ENCODE assay signal across 8 cellular contexts in genomic region chr12:67042697-67043131, GRCh38.
DNase-seq lines count a peak whose midpoint lies in the region; ATAC-seq, FAIRE-seq and TF ChIP-seq lines count a peak whose summit lies in the region.
"Had no signal": no experiment of that assay in that cellular context is flagged by ENCODE, and none has a peak within 500 bp of the region (broad histone marks: within the 10 kb centered on the region; RNA-seq: fewer than 3 reads in every experiment).

No MANE protein-coding gene starts in this region.

- H3K56ac ChIP-seq in IMR-90 (ENCODE audit: extremely low read depth, insufficient read depth, low read length) = no peak overlapping the region

- H2AFZ ChIP-seq in IMR-90 (replicated peaks; ENCODE audit: low read length, poor library complexity) = no peak overlapping the region

- H3K4me1 ChIP-seq in IMR-90 (ENCODE audit: control insufficient read depth, insufficient read depth, low read length) = no peaks in the 10 kb centered on the region
- H3K4me1 ChIP-seq in kidney (ENCODE audit: control insufficient read depth in 1 of 2, insufficient read depth in 1 of 2, low read depth in 1 of 2, low read length in 2 of 2) = peaks cover 0 to 6% of the 10 kb centered on the region in 2 donors

- no peaks in the 10 kb centered on the region for H3K9me1 ChIP-seq in IMR-90 (ENCODE audit: insufficient read depth, low read length)

- CTCF ChIA-PET in IMR-90 (lab: Yijun Ruan, JAX) = interaction anchor here (0.6 kb wide), 1 partner anchor 9 kb away, joined by 3 read pairs; no protein-coding TSS in a partner anchor

- ATAC-seq in IMR-90 (ENCODE audit: low read depth) (no peak), HG03442 (IDR thresholded peaks at IDR 0.05; ENCODE audit: unreplicated experiment) (no peak), GM19467 (IDR thresholded peaks at IDR 0.05; ENCODE audit: unreplicated experiment) (no peak)
- no peak for ATAC-seq in stimulated activated naive B cell treated with anti-CD40 and anti-IgM and Interleukin-4, amounts not matched to agents 10 μg/mL and 1 μg/mL and 100 μg/mL, for 72 hours (replicated peaks)

- intact Hi-C loops in IMR-90 (cut with micrococcal nuclease) = no loop called here
- intact Hi-C loops in kidney (cut with DNase I) = no loop called here

- no peak overlapping the region for H3K4me2 ChIP-seq in IMR-90 (ENCODE audit: low read depth, low read length)

- H3K23ac ChIP-seq in IMR-90 (ENCODE audit: low read depth, low read length) = no peak overlapping the region

- no peak for TF ChIP-seq POLR2A in IMR-90 (IDR thresholded peaks at IDR 0.05; ENCODE audit: low read depth, low read length)

- FAIRE-seq in kidney (lab: Jason Lieb, UNC) = no peak

- H2BK20ac ChIP-seq in IMR-90 (ENCODE audit: low read depth, low read length) = no peak overlapping the region

- H3K4me3 Mint-ChIP-seq in stimulated activated naive B cell treated with anti-CD40 and anti-IgM and Interleukin-4, amounts not matched to agents 10 μg/mL and 1 μg/mL and 100 μg/mL, for 72 hours = no peak overlapping the region

- no peak overlapping the region for H3K18ac ChIP-seq in IMR-90 (ENCODE audit: low read depth, low read length)

- peak overlapping the region; percentile 72 for H3K27ac Mint-ChIP-seq in stimulated activated naive B cell treated with anti-CD40 and anti-IgM and Interleukin-4, amounts not matched to agents 10 μg/mL and 1 μg/mL and 100 μg/mL, for 72 hours

- in situ Hi-C loops in IMR-90 (cut with MboI; ENCODE audit: low sequenced_read_pairs) = no loop called here

- no peak overlapping the region for H3K27ac ChIP-seq in IMR-90 (ENCODE audit: insufficient read depth, low read length)
- H3K27ac ChIP-seq in kidney (ENCODE audit: low read depth in 2 of 2, low read length in 2 of 2) = no peak overlapping the region

- H4K20me1 ChIP-seq in IMR-90 (ENCODE audit: insufficient read depth, low read length) = no peaks in the 10 kb centered on the region

- dilution Hi-C loops in IMR-90 (cut with HindIII; ENCODE audit: low sequenced_read_pairs, unreplicated experiment) = no loop called here

- H3K4ac ChIP-seq in IMR-90 (ENCODE audit: low read depth, low read length) = no peak overlapping the region

- no peak overlapping the region for H2AK5ac ChIP-seq in IMR-90 (ENCODE audit: low read depth, low read length)

- POLR2A ChIA-PET in IMR-90 (lab: Charles Lee; ENCODE audit: unreplicated experiment) = no interaction called here

- H2BK15ac ChIP-seq in IMR-90 (ENCODE audit: low read depth, low read length) = no peak overlapping the region

- no peak overlapping the region for H3K4me3 ChIP-seq in IMR-90 (ENCODE audit: insufficient read depth, low read depth, low read length)
- H3K4me3 ChIP-seq in fibroblast of villous mesenchyme (ENCODE audit: low read depth, low read length) = no peak overlapping the region
- H3K4me3 ChIP-seq in kidney (ENCODE audit: low read length in 2 of 2) = no peak overlapping the region
- H3K4me3 ChIP-seq: lung had no signal

- H3K79me1 ChIP-seq in IMR-90 (ENCODE audit: low read depth in 1 of 2, low read length in 2 of 2) = no peaks in the 10 kb centered on the region

- DNase-seq in IMR-90 = peak; percentile 1
- DNase-seq in NCI-H748 treated with DMSO at 0.1 percent for 48 hours (lab: John Stamatoyannopoulos, UW) = peak; percentile 58
- peak; percentile 12 for DNase-seq in fibroblast of villous mesenchyme (ENCODE audit: low read depth)
- DNase-seq in stimulated activated naive B cell treated with anti-CD40 and anti-IgM and Interleukin-4, amounts not matched to agents 10 μg/mL and 1 μg/mL and 100 μg/mL, for 72 hours = no peak
- DNase-seq in kidney = no peak

- H3K9me3 Mint-ChIP-seq in stimulated activated naive B cell treated with anti-CD40 and anti-IgM and Interleukin-4, amounts not matched to agents 10 μg/mL and 1 μg/mL and 100 μg/mL, for 72 hours = no peaks in the 10 kb centered on the region

- no peak overlapping the region for H2AK9ac ChIP-seq in IMR-90 (replicated peaks; ENCODE audit: low read depth, low read length, poor library complexity)

- 43% methylated on average over 2 of the region's 2 CpGs; no CpG with 5 or more reads in 1 of the 2 experiments for WGBS in IMR-90 (ENCODE audit: extremely low coverage in 2 of 2, insufficient read length in 1 of 2), 2 experiments

- no peaks in the 10 kb centered on the region for H3K9me3 ChIP-seq in IMR-90 (ENCODE audit: control insufficient read depth, insufficient read depth, low read length)
- no peaks in the 10 kb centered on the region for H3K9me3 ChIP-seq in kidney (ENCODE audit: control insufficient read depth in 1 of 2, low read length in 2 of 2)

- H2BK5ac ChIP-seq in IMR-90 (ENCODE audit: low read depth, low read length, poor library complexity, severe bottlenecking) = no peak overlapping the region

- no peak overlapping the region for H4K5ac ChIP-seq in IMR-90 (ENCODE audit: low read depth, low read length)

- H3K14ac ChIP-seq in IMR-90 (replicated peaks; ENCODE audit: low read depth, low read length) = no peak overlapping the region

- H4K91ac ChIP-seq in IMR-90 (ENCODE audit: insufficient read depth, low read depth, low read length) = no peak overlapping the region

- no peak overlapping the region for H4K8ac ChIP-seq in IMR-90 (ENCODE audit: low read depth in 2 of 2, low read length in 2 of 2)

- TF ChIP-seq CTCF in IMR-90 (conservative IDR thresholded peaks at IDR 0.05; ENCODE audit: low read depth, low read length) (no peak), fibroblast of villous mesenchyme (IDR thresholded peaks at IDR 0.05; ENCODE audit: insufficient read depth, low read depth, low read length) (no peak), kidney (IDR thresholded peaks at IDR 0.05; ENCODE audit: borderline replicate concordance, extremely low read depth, insufficient read depth) (no peak)

- H3K27me3 Mint-ChIP-seq in stimulated activated naive B cell treated with anti-CD40 and anti-IgM and Interleukin-4, amounts not matched to agents 10 μg/mL and 1 μg/mL and 100 μg/mL, for 72 hours = peaks cover 0 to 7% of the 10 kb centered on the region in 2 donors

- H2BK120ac ChIP-seq in IMR-90 (ENCODE audit: low read depth, low read length) = no peak overlapping the region

- no peaks in the 10 kb centered on the region for H3K27me3 ChIP-seq in IMR-90 (ENCODE audit: control insufficient read depth, insufficient read depth, low read length)

- no peak overlapping the region for H3K9ac ChIP-seq in IMR-90 (ENCODE audit: low read depth, low read length)
- no peak overlapping the region for H3K9ac ChIP-seq in kidney (ENCODE audit: low read length in 2 of 2)

- H3K36me3 Mint-ChIP-seq in stimulated activated naive B cell treated with anti-CD40 and anti-IgM and Interleukin-4, amounts not matched to agents 10 μg/mL and 1 μg/mL and 100 μg/mL, for 72 hours = no peaks in the 10 kb centered on the region

- BruUV-seq in IMR-90 (replicated peaks; lab: Mats Ljungman, UMichigan) = no TSS peak

- H3K36me3 ChIP-seq in IMR-90 (ENCODE audit: control insufficient read depth, insufficient read depth, low read length) (no peaks in the 10 kb centered on the region), kidney (ENCODE audit: control insufficient read depth in 1 of 2, insufficient read depth in 2 of 2, low read length in 2 of 2) (no peaks in the 10 kb centered on the region)

- H3K4me1 Mint-ChIP-seq in stimulated activated naive B cell treated with anti-CD40 and anti-IgM and Interleukin-4, amounts not matched to agents 10 μg/mL and 1 μg/mL and 100 μg/mL, for 72 hours = no peaks in the 10 kb centered on the region

- no peak for TF ChIP-seq RAD21 in IMR-90 (IDR thresholded peaks at IDR 0.05; ENCODE audit: low read length)

TF ChIP-seq in IMR-90, 13 proteins besides CTCF, POLR2A, EP300 and RAD21:
- TF ChIP-seq RCOR1 (IDR thresholded peaks at IDR 0.05; ENCODE audit: insufficient replicate concordance, low read length) (no peak), MAZ (IDR thresholded peaks at IDR 0.05; ENCODE audit: borderline replicate concordance, low read depth, low read length) (no peak), SMC3 (IDR thresholded peaks at IDR 0.05; ENCODE audit: low read depth, low read length) (no peak), USF2 (IDR thresholded peaks at IDR 0.05; ENCODE audit: low read depth, low read length) (no peak), FOS (IDR thresholded peaks at IDR 0.05; ENCODE audit: low read depth, low read length) (no peak), MXI1 (IDR thresholded peaks at IDR 0.05; ENCODE audit: borderline replicate concordance, low read depth, low read length) (no peak), NFE2L2 (IDR thresholded peaks at IDR 0.05; ENCODE audit: low read depth, low read length) (no peak), CHD1 (IDR thresholded peaks at IDR 0.05; ENCODE audit: low read depth, low read length) (no peak), ELK1 (IDR thresholded peaks at IDR 0.05; ENCODE audit: borderline replicate concordance, low read depth, low read length) (no peak), MAFK (IDR thresholded peaks at IDR 0.05; ENCODE audit: low read depth, low read length) (no peak)
TF ChIP-seq in IMR-90: peak in this region for 0.

Comparison
In these comparisons a context has a peak if more than half of its experiments do, and no peak if none do; other contexts are left out.
1. DNase-seq: peak in IMR-90 (single experiment), NCI-H748 treated with DMSO at 0.1 percent for 48 hours (single experiment) and fibroblast of villous mesenchyme (single experiment); none in stimulated activated naive B cell treated with anti-CD40 and anti-IgM and Interleukin-4, amounts not matched to agents 10 μg/mL and 1 μg/mL and 100 μg/mL, for 72 hours (single experiment) and kidney (single experiment).